In genomic region chr19:58394821-58395219, GRCh38 we compare ENCODE assay signal across 16 cellular contexts. TPM values are rescaled to one million over a fixed set of nuclear protein-coding genes. Genes with fewer than 3 reads are reported as not detected.
DNase-seq lines count a peak whose midpoint lies in the region; ATAC-seq, FAIRE-seq and TF ChIP-seq lines count a peak whose summit lies in the region.
"Had no signal": no experiment of that assay in that cellular context is flagged by ENCODE, and none has a peak within 500 bp of the region (broad histone marks: within the 10 kb centered on the region; RNA-seq: fewer than 3 reads in every experiment).

No MANE protein-coding gene starts in this region.

- H3K27me3 ChIP-seq in RWPE2 (ENCODE audit: insufficient read depth, poor library complexity, severe bottlenecking): no peaks in the 10 kb centered on the region
- H3K27me3 ChIP-seq in keratinocyte (ENCODE audit: control insufficient read depth, extremely low read depth, insufficient read depth, low read length): no peaks in the 10 kb centered on the region
- H3K27me3 ChIP-seq: SJCRH30, testis had no signal

- FAIRE-seq in keratinocyte (lab: Jason Lieb, UNC): no peak

- H3K4me1 ChIP-seq in RWPE2 (ENCODE audit: insufficient read depth, poor library complexity, severe bottlenecking) (peaks cover 8% of the 10 kb centered on the region), keratinocyte (ENCODE audit: control insufficient read depth, extremely low read depth, insufficient read depth, low read length) (peaks cover 35% of the 10 kb centered on the region)
- H3K4me1 ChIP-seq: SJCRH30 had no signal

- peak overlapping the region; percentile 31 for H3K27ac Mint-ChIP-seq in activated T-cell treated with anti-CD3 and anti-CD28 coated beads, Interleukin-2, amount 50 U/mL, for 24 hours

- peaks cover 40% of the 10 kb centered on the region for H4K20me1 ChIP-seq in keratinocyte (ENCODE audit: control insufficient read depth, extremely low read depth, insufficient read depth, low read length)

- peaks cover 62% of the 10 kb centered on the region for H3K36me3 Mint-ChIP-seq in activated T-cell treated with anti-CD3 and anti-CD28 coated beads, Interleukin-2, amount 50 U/mL, for 24 hours (ENCODE audit: low read depth)

- H2AFZ ChIP-seq in keratinocyte (ENCODE audit: control insufficient read depth, low read length): no peak overlapping the region

- no peak for TF ChIP-seq CTCF in RWPE2 (IDR thresholded peaks at IDR 0.05; ENCODE audit: poor library complexity, severe bottlenecking)
- TF ChIP-seq CTCF in keratinocyte (optimal IDR thresholded peaks at IDR 0.05 in 1 of 3, IDR thresholded peaks at IDR 0.05 in 1 of 3, conservative IDR thresholded peaks at IDR 0.05 in 1 of 3; ENCODE audit: extremely low read depth in 1 of 3, insufficient read depth in 2 of 3, low read length in 3 of 3): no peak

- H3K27me3 Mint-ChIP-seq in activated T-cell treated with anti-CD3 and anti-CD28 coated beads, Interleukin-2, amount 50 U/mL, for 24 hours: peaks cover 13% of the 10 kb centered on the region

- peak overlapping the region; percentile 64 for H3K27ac ChIP-seq in RWPE2 (ENCODE audit: poor library complexity, severe bottlenecking)
- H3K27ac ChIP-seq in keratinocyte (ENCODE audit: control insufficient read depth, insufficient read depth, low read length): peak overlapping the region; percentile 25
- H3K27ac ChIP-seq: SJCRH30, testis had no signal

- no peak overlapping the region for H3K9ac ChIP-seq in keratinocyte (ENCODE audit: control insufficient read depth, extremely low read depth, insufficient read depth, low read length)

- H3K36me3 ChIP-seq in RWPE2 (ENCODE audit: low read depth) (peaks cover 49% of the 10 kb centered on the region), keratinocyte (ENCODE audit: control insufficient read depth in 2 of 2, extremely low read depth in 1 of 2, insufficient read depth in 2 of 2, low read length in 2 of 2) (peaks cover 22 to 30% of the 10 kb centered on the region in 2 experiments)

- no peak overlapping the region for H3K4me3 Mint-ChIP-seq in activated T-cell treated with anti-CD3 and anti-CD28 coated beads, Interleukin-2, amount 50 U/mL, for 24 hours

- H3K9me3 ChIP-seq in RWPE2 (ENCODE audit: severe bottlenecking) (no peaks in the 10 kb centered on the region), keratinocyte (ENCODE audit: control insufficient read depth, low read depth, low read length) (no peaks in the 10 kb centered on the region)
- H3K9me3 ChIP-seq: SJCRH30, testis had no signal

- H3K4me3 ChIP-seq in RWPE2 (ENCODE audit: severe bottlenecking) (no peak overlapping the region), keratinocyte (ENCODE audit: control insufficient read depth in 2 of 3, extremely low read depth in 1 of 3, insufficient read depth in 2 of 3, low read depth in 1 of 3, low read length in 3 of 3) (no peak overlapping the region)
- H3K4me3 ChIP-seq: SJCRH30, testis had no signal

- H3K4me1 Mint-ChIP-seq in activated T-cell treated with anti-CD3 and anti-CD28 coated beads, Interleukin-2, amount 50 U/mL, for 24 hours (ENCODE audit: low read depth): peaks cover 38% of the 10 kb centered on the region

- H3K9me1 ChIP-seq in keratinocyte (ENCODE audit: control insufficient read depth, extremely low read depth, insufficient read depth, low read length): peaks cover 5% of the 10 kb centered on the region

- no peak for DNase-seq in activated T-cell treated with anti-CD3 and anti-CD28 coated beads, Interleukin-2, amount 50 U/mL, for 24 hours
- no peak for DNase-seq in activated T-cell treated with anti-CD3 and anti-CD28 coated beads for 4 hours
- DNase-seq in RWPE2 (ENCODE audit: low spot score): peak; percentile 65
- no peak for DNase-seq in keratinocyte (ENCODE audit: low read depth, low spot score)
- DNase-seq in stimulated activated naive CD8-positive, alpha-beta T cell treated with anti-CD3 and anti-CD28 coated beads, Interleukin-15, Interleukin-2, amounts not matched to agents 100 U/mL and 50 U/mL, for 24 hours: no peak
- no peak for DNase-seq in AML-193 (lab: John Stamatoyannopoulos, UW)
- no peak for DNase-seq in UCSD-AML1 (lab: John Stamatoyannopoulos, UW; ENCODE audit: unreplicated experiment)
- DNase-seq: activated CD4-positive, alpha-beta T cell treated with anti-CD3 and anti-CD28 coated beads, Interleukin-2, amount 50 U/mL, for 4 hours; dermis blood vessel endothelial cell; NCI-H2171; retina; SJCRH30; T1000; testis had no signal

- no peak overlapping the region for H3K4me2 ChIP-seq in keratinocyte (ENCODE audit: control insufficient read depth, extremely low read depth, insufficient read depth, low read depth, low read length)

- dilution Hi-C loops in keratinocyte (cut with MboI; ENCODE audit: extremely low pct_ligation_motif_present, low sequenced_read_pairs): no loop called here

- H3K9me3 Mint-ChIP-seq in activated T-cell treated with anti-CD3 and anti-CD28 coated beads, Interleukin-2, amount 50 U/mL, for 24 hours: no peaks in the 10 kb centered on the region

- ATAC-seq in RWPE2 (ENCODE audit: low read depth): peak; percentile 32
- ATAC-seq in stimulated activated naive CD8-positive, alpha-beta T cell treated with anti-CD3 and anti-CD28 coated beads, Interleukin-15, Interleukin-2, amounts not matched to agents 100 U/mL and 50 U/mL, for 24 hours: peak; percentile 2
- ATAC-seq in HG02840 (IDR thresholded peaks at IDR 0.05; ENCODE audit: low FRiP score, unreplicated experiment): no peak

- peaks cover 33% of the 10 kb centered on the region for H3K79me2 ChIP-seq in keratinocyte (ENCODE audit: control insufficient read depth, insufficient read depth, low read length)

RNA-seq across cellular contexts. Expression of gene RNF225, which starts 0.6 kb away (rescaled TPM):
- polyA plus RNA-seq in keratinocyte: 0.06 TPM in 1 of 3 replicates, not detected in the others
- 0.27 TPM for polyA plus RNA-seq in keratinocyte (2011; ENCODE audit: low read depth)
- polyA plus RNA-seq in keratinocyte (2011; cell fraction: cytosol; rRNA removed): 0.16 TPM in 1 of 2 replicates, not detected in the other
- 0.20 TPM in 1 of 2 replicates, not detected in the other for polyA plus RNA-seq in keratinocyte (2011; cell fraction: nucleus; rRNA removed)
- 1.6 TPM in 1 of 2 replicates, not detected in the other for polyA plus RNA-seq in keratinocyte (2012; ENCODE audit: low replicate concordance)
- polyA minus RNA-seq in keratinocyte: 0.46 TPM in 1 of 3 replicates, not detected in the others
- polyA minus RNA-seq in keratinocyte (2011; cell fraction: cytosol; rRNA and poly(A)+ RNA removed): 2.9 TPM
- polyA minus RNA-seq in keratinocyte (2011; cell fraction: nucleus; rRNA and poly(A)+ RNA removed): 0.62 and 0.84 TPM in 2 replicates
- polyA plus RNA-seq: liver had no signal

RNA-seq across cellular contexts. Expression of gene RPS5, which starts 7.8 kb away (rescaled TPM):
- 1,865 to 3,107 TPM (median 2,056 TPM) in 3 replicates for polyA plus RNA-seq in keratinocyte
- 1,229 TPM for polyA plus RNA-seq in keratinocyte (2011; ENCODE audit: low read depth)
- polyA plus RNA-seq in keratinocyte (2011; cell fraction: cytosol; rRNA removed): 1,839 and 2,734 TPM in 2 replicates
- polyA plus RNA-seq in keratinocyte (2011; cell fraction: nucleus; rRNA removed): 593 and 706 TPM in 2 replicates
- polyA plus RNA-seq in keratinocyte (2012; ENCODE audit: low replicate concordance): 1,608 and 1,832 TPM in 2 replicates
- polyA minus RNA-seq in keratinocyte: 1,723 to 3,071 TPM (median 2,205 TPM) in 3 replicates
- 1,152 TPM for polyA minus RNA-seq in keratinocyte (2011; cell fraction: cytosol; rRNA and poly(A)+ RNA removed)
- 275 and 289 TPM in 2 replicates for polyA minus RNA-seq in keratinocyte (2011; cell fraction: nucleus; rRNA and poly(A)+ RNA removed)

RNA-seq across cellular contexts. Expression of gene ZNF584, which starts 13.6 kb away (rescaled TPM):
- polyA plus RNA-seq in keratinocyte: 12.2 to 15.5 TPM (median 12.9 TPM) in 3 replicates
- 8.2 TPM for polyA plus RNA-seq in keratinocyte (2011; ENCODE audit: low read depth)
- polyA plus RNA-seq in keratinocyte (2011; cell fraction: cytosol; rRNA removed): 11.7 and 12.9 TPM in 2 replicates
- 14.9 and 18.8 TPM in 2 replicates for polyA plus RNA-seq in keratinocyte (2011; cell fraction: nucleus; rRNA removed)
- polyA plus RNA-seq in keratinocyte (2012; ENCODE audit: low replicate concordance): 9.0 and 11.5 TPM in 2 replicates
- 13.8 to 17.3 TPM (median 15.1 TPM) in 3 replicates for polyA minus RNA-seq in keratinocyte
- polyA minus RNA-seq in keratinocyte (2011; cell fraction: cytosol; rRNA and poly(A)+ RNA removed): 15.0 TPM
- polyA minus RNA-seq in keratinocyte (2011; cell fraction: nucleus; rRNA and poly(A)+ RNA removed): 11.8 and 15.0 TPM in 2 replicates

RNA-seq across cellular contexts. Expression of gene ZNF837, which starts 14.0 kb away (rescaled TPM):
- polyA plus RNA-seq in keratinocyte: 0.29 to 1.0 TPM (median 0.39 TPM) in 3 replicates
- polyA plus RNA-seq in keratinocyte (2011; ENCODE audit: low read depth): 0.17 TPM
- polyA plus RNA-seq in keratinocyte (2011; cell fraction: cytosol; rRNA removed): 0.33 and 1.3 TPM in 2 replicates
- 0.43 and 1.1 TPM in 2 replicates for polyA plus RNA-seq in keratinocyte (2011; cell fraction: nucleus; rRNA removed)
- 0.73 and 0.99 TPM in 2 replicates for polyA plus RNA-seq in keratinocyte (2012; ENCODE audit: low replicate concordance)
- polyA minus RNA-seq in keratinocyte: 0.16 TPM in 2 of 3 replicates, not detected in the other
- polyA minus RNA-seq in keratinocyte (2011; cell fraction: cytosol; rRNA and poly(A)+ RNA removed): 2.3 TPM
- 0.62 and 0.74 TPM in 2 replicates for polyA minus RNA-seq in keratinocyte (2011; cell fraction: nucleus; rRNA and poly(A)+ RNA removed)

RNA-seq across cellular contexts. Expression of gene ZNF497, which starts 32.3 kb away (rescaled TPM):
- 0.29 to 0.72 TPM (median 0.32 TPM) in 3 replicates for polyA plus RNA-seq in keratinocyte
- polyA plus RNA-seq in keratinocyte (2011; ENCODE audit: low read depth): not detected
- 0.13 and 0.23 TPM in 2 replicates for polyA plus RNA-seq in keratinocyte (2011; cell fraction: cytosol; rRNA removed)
- 0.97 and 1.5 TPM in 2 replicates for polyA plus RNA-seq in keratinocyte (2011; cell fraction: nucleus; rRNA removed)
- polyA plus RNA-seq in keratinocyte (2012; ENCODE audit: low replicate concordance): 0.44 and 0.68 TPM in 2 replicates
- polyA minus RNA-seq in keratinocyte: 0.29 to 0.69 TPM (median 0.30 TPM) in 3 replicates
- not detected for polyA minus RNA-seq in keratinocyte (2011; cell fraction: cytosol; rRNA and poly(A)+ RNA removed)
- polyA minus RNA-seq in keratinocyte (2011; cell fraction: nucleus; rRNA and poly(A)+ RNA removed): 0.84 and 0.93 TPM in 2 replicates
